Comparison of ENCODE assay signal across 1 cellular context in genomic region chr4:139454111-139454600, GRCh38.
A peak's percentile ranks its signal among the peaks of the same experiment; 100 is the strongest.
TF ChIP-seq lines count a peak whose summit lies in the region.

TSS of gene RAB33B (plus strand) at chr4:139454121. CDS start at chr4:139454196, 75 bp downstream.

TF ChIP-seq in HepG2, 621 proteins besides CTCF, POLR2A, EP300 and RAD21 (continued from another document and continues in another):
- TF ChIP-seq ARID3A (IDR thresholded peaks at IDR 0.05; ENCODE audit: low read depth, low read length): no peak
- no peak for TF ChIP-seq FOXJ3 (CRISPR knock-in tag; IDR thresholded peaks at IDR 0.05; ENCODE audit: borderline replicate concordance)
- TF ChIP-seq SIN3B (IDR thresholded peaks at IDR 0.05; ENCODE audit: low read length): no peak
- TF ChIP-seq SRY (CRISPR knock-in tag; IDR thresholded peaks at IDR 0.05): peak; percentile 12; the same call in 1 of the 2 replicates
- no peak for TF ChIP-seq NR3C1 (CRISPR knock-in tag; IDR thresholded peaks at IDR 0.05)
- TF ChIP-seq HNF1A (IDR thresholded peaks at IDR 0.05; ENCODE audit: low read depth): no peak
- TF ChIP-seq HNF1A (CRISPR knock-in tag; IDR thresholded peaks at IDR 0.05; ENCODE audit: borderline replicate concordance): no peak
- no peak for TF ChIP-seq HNF4G (IDR thresholded peaks at IDR 0.05; ENCODE audit: borderline replicate concordance, low read depth, low read length)
- TF ChIP-seq HNF4G (CRISPR knock-in tag; IDR thresholded peaks at IDR 0.05; ENCODE audit: borderline replicate concordance, low read depth): no peak
- TF ChIP-seq ZNF138 (CRISPR knock-in tag; IDR thresholded peaks at IDR 0.05; ENCODE audit: low read depth): no peak
- TF ChIP-seq SMAD3 (CRISPR knock-in tag; IDR thresholded peaks at IDR 0.05): 0 out of 2 replicates have a peak, but pooled peaks have one; percentile 41
- TF ChIP-seq ZSCAN29 (CRISPR knock-in tag; conservative IDR thresholded peaks at IDR 0.05): no peak
- no peak for TF ChIP-seq ZNF17 (CRISPR knock-in tag; IDR thresholded peaks at IDR 0.05)
- TF ChIP-seq SCMH1 (CRISPR knock-in tag; IDR thresholded peaks at IDR 0.05; ENCODE audit: borderline replicate concordance): no peak
- peak; percentile 4; the same call in 1 of the 2 replicates for TF ChIP-seq ZSCAN31 (CRISPR knock-in tag; IDR thresholded peaks at IDR 0.05; ENCODE audit: low read depth)
- no peak for TF ChIP-seq KAT2B (IDR thresholded peaks at IDR 0.05; ENCODE audit: borderline replicate concordance, low read depth, low read length)
- no peak for TF ChIP-seq PTBP1 (IDR thresholded peaks at IDR 0.05; ENCODE audit: low read depth, low read length, poor library complexity, severe bottlenecking)
- no peak for TF ChIP-seq CHD2 (IDR thresholded peaks at IDR 0.05; ENCODE audit: low read depth, low read length)
- no peak for TF ChIP-seq ZNF333 (CRISPR knock-in tag; IDR thresholded peaks at IDR 0.05; ENCODE audit: borderline replicate concordance)
- no peak for TF ChIP-seq ZZZ3 (CRISPR knock-in tag; IDR thresholded peaks at IDR 0.05; ENCODE audit: borderline replicate concordance)
- TF ChIP-seq TFE3 (CRISPR knock-in tag; IDR thresholded peaks at IDR 0.05): no peak
- no peak for TF ChIP-seq FOSL1 (CRISPR knock-in tag; IDR thresholded peaks at IDR 0.05; ENCODE audit: borderline replicate concordance)
- TF ChIP-seq MTERF4 (CRISPR knock-in tag; IDR thresholded peaks at IDR 0.05): no peak
- TF ChIP-seq ZNF329 (CRISPR knock-in tag; IDR thresholded peaks at IDR 0.05; ENCODE audit: low read depth): 0 out of 2 replicates have a peak, but pooled peaks have one; percentile 30
- no peak for TF ChIP-seq ZFAT (CRISPR knock-in tag; conservative IDR thresholded peaks at IDR 0.05)
- no peak for TF ChIP-seq ZNF256 (CRISPR knock-in tag; conservative IDR thresholded peaks at IDR 0.05)
- TF ChIP-seq NAIF1 (CRISPR knock-in tag; IDR thresholded peaks at IDR 0.05; ENCODE audit: borderline replicate concordance): no peak; the same call in 1 of the 2 replicates
- no peak for TF ChIP-seq ZNF790 (CRISPR knock-in tag; IDR thresholded peaks at IDR 0.05; ENCODE audit: borderline replicate concordance)
- no peak for TF ChIP-seq CREM (IDR thresholded peaks at IDR 0.05)
- no peak for TF ChIP-seq CREM (CRISPR knock-in tag; IDR thresholded peaks at IDR 0.05)
- no peak for TF ChIP-seq HMGXB3 (CRISPR knock-in tag; IDR thresholded peaks at IDR 0.05; ENCODE audit: borderline replicate concordance)
- 0 out of 2 replicates have a peak, but pooled peaks have one; percentile 15 for TF ChIP-seq CSRNP1 (CRISPR knock-in tag; IDR thresholded peaks at IDR 0.05)
- 0 out of 2 replicates have a peak, but pooled peaks have one; percentile 23 for TF ChIP-seq ZFP82 (CRISPR knock-in tag; IDR thresholded peaks at IDR 0.05; ENCODE audit: borderline replicate concordance)
- TF ChIP-seq KDM6A (CRISPR knock-in tag; IDR thresholded peaks at IDR 0.05; ENCODE audit: low read depth): 0 out of 2 replicates have a peak, but pooled peaks have one; percentile 8
- TF ChIP-seq BCL3 (CRISPR knock-in tag; IDR thresholded peaks at IDR 0.05): no peak
- TF ChIP-seq ZNF782 (CRISPR knock-in tag; IDR thresholded peaks at IDR 0.05; ENCODE audit: borderline replicate concordance): no peak
- TF ChIP-seq SMAD1 (CRISPR knock-in tag; IDR thresholded peaks at IDR 0.05; ENCODE audit: borderline replicate concordance, low read depth): no peak
- TF ChIP-seq TBL1XR1 (IDR thresholded peaks at IDR 0.05; ENCODE audit: borderline replicate concordance, low read length, partially characterized antibody): no peak
- no peak for TF ChIP-seq RELA (CRISPR knock-in tag; IDR thresholded peaks at IDR 0.05)
- TF ChIP-seq ZC3H13 (CRISPR knock-in tag; IDR thresholded peaks at IDR 0.05): peak; percentile 14; the same call in 1 of the 2 replicates
- peak; percentile 13; the same call in 1 of the 2 replicates for TF ChIP-seq STAT5B (CRISPR knock-in tag; IDR thresholded peaks at IDR 0.05)
- peak; percentile 45 for TF ChIP-seq SAP130 (CRISPR knock-in tag; IDR thresholded peaks at IDR 0.05; ENCODE audit: low read depth)
- TF ChIP-seq RBM39 (IDR thresholded peaks at IDR 0.05; ENCODE audit: low read depth, low read length, poor library complexity, severe bottlenecking): no peak
- no peak for TF ChIP-seq ADNP (CRISPR knock-in tag; IDR thresholded peaks at IDR 0.05)
- TF ChIP-seq NFE2L1 (CRISPR knock-in tag; IDR thresholded peaks at IDR 0.05; ENCODE audit: borderline replicate concordance): no peak
- no peak for TF ChIP-seq ZNF616 (CRISPR knock-in tag; IDR thresholded peaks at IDR 0.05; ENCODE audit: low read depth)
- TF ChIP-seq BATF2 (CRISPR knock-in tag; IDR thresholded peaks at IDR 0.05): peak; percentile 62; the same call in 1 of the 2 replicates
